ENCODE assay signal across 19 cellular contexts in the genomic region with DNA sequence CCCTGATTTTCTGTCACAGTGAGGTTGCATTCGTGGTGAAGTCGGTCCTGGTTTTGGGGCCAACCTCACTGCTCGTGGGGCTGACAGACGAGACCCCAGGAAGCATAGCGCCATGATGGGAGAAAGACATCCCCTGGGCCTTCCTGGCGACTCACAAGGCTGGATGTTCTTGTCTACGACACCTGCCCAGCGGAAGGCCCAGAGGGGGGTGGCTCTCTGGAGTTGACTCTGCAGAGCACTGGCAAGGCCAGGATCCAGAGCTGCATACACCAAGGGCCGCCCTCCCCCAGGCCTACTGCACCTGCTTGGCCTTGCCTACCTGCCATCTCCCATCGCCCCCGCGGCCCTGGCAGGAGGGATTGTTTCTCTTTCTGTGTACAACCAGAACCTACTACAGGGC.
"Had no signal": no experiment of that assay in that cellular context is flagged by ENCODE, and none has a peak within 500 bp of the region (broad histone marks: within the 10 kb centered on the region; RNA-seq: fewer than 3 reads in every experiment).

No MANE protein-coding gene starts in this region.

- H3K4me1 Mint-ChIP-seq: activated CD4-positive, alpha-beta T cell treated with anti-CD3 and anti-CD28 coated beads for 36 hours; activated naive CD8-positive, alpha-beta T cell treated with anti-CD3 and anti-CD28 coated beads, Interleukin-2, amount 10 ng/mL, durations not matched to agents 7 days and 5 days; naive thymus-derived CD4-positive, alpha-beta T cell; stimulated activated effector memory CD8-positive, alpha-beta T cell treated with anti-CD3 and anti-CD28 coated beads, Interleukin-12 subunit alpha, Interleukin-12 subunit beta, amount 100 ng/mL, for 72 hours; WTC11 had no signal

- H3K27me3 ChIP-seq: cardiac muscle cell, foreskin keratinocyte, neural progenitor cell, ovary, right lobe of liver had no signal

- H3K4me3 Mint-ChIP-seq: activated CD4-positive, alpha-beta T cell treated with anti-CD3 and anti-CD28 coated beads for 36 hours; activated naive CD8-positive, alpha-beta T cell treated with anti-CD3 and anti-CD28 coated beads, Interleukin-2, amount 10 ng/mL, durations not matched to agents 7 days and 5 days; naive thymus-derived CD4-positive, alpha-beta T cell; neural progenitor cell; stimulated activated effector memory CD8-positive, alpha-beta T cell treated with anti-CD3 and anti-CD28 coated beads, Interleukin-12 subunit alpha, Interleukin-12 subunit beta, amount 100 ng/mL, for 72 hours; T-helper 2 cell treated with Interferon-gamma antibody and Interleukin-4, amounts not matched to agents 5 μg/mL and 100 μg/mL, for 36 hours; WTC11 had no signal

- H3K36me3 Mint-ChIP-seq: activated naive CD8-positive, alpha-beta T cell treated with anti-CD3 and anti-CD28 coated beads, Interleukin-2, amount 10 ng/mL, durations not matched to agents 7 days and 5 days; stimulated activated effector memory CD8-positive, alpha-beta T cell treated with anti-CD3 and anti-CD28 coated beads, Interleukin-12 subunit alpha, Interleukin-12 subunit beta, amount 100 ng/mL, for 72 hours had no signal

- DNase-seq: activated CD4-positive, alpha-beta T cell treated with anti-CD3 and anti-CD28 coated beads for 36 hours; activated CD4-positive, alpha-beta T cell treated with anti-CD3 and anti-CD28 coated beads, Interleukin-2, amount 50 U/mL, for 48 hours; activated naive CD8-positive, alpha-beta T cell treated with anti-CD3 and anti-CD28 coated beads, Interleukin-2, amount 10 ng/mL, durations not matched to agents 7 days and 5 days; amygdala; foreskin keratinocyte; hypothalamus; mesenchymal stem cell; naive thymus-derived CD4-positive, alpha-beta T cell; ovary; stimulated activated CD4-positive, alpha-beta T cell treated with anti-CD3 and anti-CD28 coated beads, Interleukin-4, amount 100 ng/mL, for 24 hours; stomach; trophoblast cell had no signal

- H3K4me1 ChIP-seq: foreskin keratinocyte, neural progenitor cell, right lobe of liver, stomach had no signal

- H3K36me3 ChIP-seq: cardiac muscle cell, neural progenitor cell, ovary, right lobe of liver, stomach had no signal

- ATAC-seq: activated CD4-positive, alpha-beta T cell treated with anti-CD3 and anti-CD28 coated beads for 36 hours; foreskin keratinocyte; naive thymus-derived CD4-positive, alpha-beta T cell; right lobe of liver; stimulated activated effector memory CD8-positive, alpha-beta T cell treated with anti-CD3 and anti-CD28 coated beads, Interleukin-12 subunit alpha, Interleukin-12 subunit beta, amount 100 ng/mL, for 72 hours; WTC11 had no signal

- H3K27ac Mint-ChIP-seq: activated CD4-positive, alpha-beta T cell treated with anti-CD3 and anti-CD28 coated beads for 36 hours; activated naive CD8-positive, alpha-beta T cell treated with anti-CD3 and anti-CD28 coated beads, Interleukin-2, amount 10 ng/mL, durations not matched to agents 7 days and 5 days; naive thymus-derived CD4-positive, alpha-beta T cell; neural progenitor cell; stimulated activated effector memory CD8-positive, alpha-beta T cell treated with anti-CD3 and anti-CD28 coated beads, Interleukin-12 subunit alpha, Interleukin-12 subunit beta, amount 100 ng/mL, for 72 hours; T-helper 2 cell treated with Interferon-gamma antibody and Interleukin-4, amounts not matched to agents 5 μg/mL and 100 μg/mL, for 36 hours; WTC11 had no signal

- H3K4me3 ChIP-seq: cardiac muscle cell, neural progenitor cell, ovary, right lobe of liver, smooth muscle cell, stomach had no signal

- H3K27me3 Mint-ChIP-seq: activated CD4-positive, alpha-beta T cell treated with anti-CD3 and anti-CD28 coated beads for 36 hours; activated naive CD8-positive, alpha-beta T cell treated with anti-CD3 and anti-CD28 coated beads, Interleukin-2, amount 10 ng/mL, durations not matched to agents 7 days and 5 days; naive thymus-derived CD4-positive, alpha-beta T cell had no signal

- H3K27ac ChIP-seq: cardiac muscle cell, foreskin keratinocyte, neural progenitor cell, ovary, right lobe of liver, stomach had no signal

- H3K9me3 ChIP-seq: ovary, right lobe of liver had no signal
